Comparison of ENCODE assay signal across 8 cellular contexts in genomic region chr2:216404010-216404618, GRCh38. TPM values are rescaled to one million over a fixed set of nuclear protein-coding genes. Genes with fewer than 3 reads are reported as not detected.
A peak's percentile ranks its signal among the peaks of the same experiment; 100 is the strongest.
DNase-seq lines count a peak whose midpoint lies in the region; ATAC-seq, FAIRE-seq and TF ChIP-seq lines count a peak whose summit lies in the region.

No MANE protein-coding gene starts in this region.

- DNase-seq in A172 (ENCODE audit: low spot score) (peak; percentile 62), GM12892 (ENCODE audit: insufficient read length) (peak; percentile 23), NAMALWA (ENCODE audit: low spot score) (peak; percentile 59), upper lobe of right lung (no peak)
- DNase-seq in activated CD4-positive, alpha-beta T cell treated with anti-CD3 and anti-CD28 coated beads, Interleukin-2, amount 10 ng/mL, durations not matched to agents 7 days and 5 days = peak; percentile 54
- DNase-seq in effector memory CD4-positive, alpha-beta T cell = peak in 2 of 3 donors; percentile 13 to 31
- DNase-seq in naive thymus-derived CD4-positive, alpha-beta T cell = peak in 8 of 9 donors; percentile 17 to 57 (median 38)

- H3K27me3 ChIP-seq in effector memory CD4-positive, alpha-beta T cell (replicated peaks; ENCODE audit: control insufficient read depth, insufficient read depth, low read length, poor library complexity, severe bottlenecking) = no peaks in the 10 kb centered on the region
- no peaks in the 10 kb centered on the region for H3K27me3 ChIP-seq in naive thymus-derived CD4-positive, alpha-beta T cell (ENCODE audit: control insufficient read depth in 2 of 2, insufficient read depth in 2 of 2, low read length in 2 of 2)
- no peaks in the 10 kb centered on the region for H3K27me3 ChIP-seq in upper lobe of right lung

- no peak overlapping the region for H3K4me3 ChIP-seq in effector memory CD4-positive, alpha-beta T cell (ENCODE audit: insufficient read depth, low read depth, low read length, poor library complexity, severe bottlenecking)
- no peak overlapping the region for H3K4me3 ChIP-seq in naive thymus-derived CD4-positive, alpha-beta T cell (ENCODE audit: low read length)
- no peak overlapping the region for H3K4me3 ChIP-seq in upper lobe of right lung

- no peaks in the 10 kb centered on the region for H3K9me3 Mint-ChIP-seq in activated CD4-positive, alpha-beta T cell treated with anti-CD3 and anti-CD28 coated beads, Interleukin-2, amount 10 ng/mL, durations not matched to agents 7 days and 5 days
- no peaks in the 10 kb centered on the region for H3K9me3 Mint-ChIP-seq in naive thymus-derived CD4-positive, alpha-beta T cell

- no peaks in the 10 kb centered on the region for H3K36me3 ChIP-seq in effector memory CD4-positive, alpha-beta T cell (ENCODE audit: control insufficient read depth, insufficient read depth, low read length)
- H3K36me3 ChIP-seq in naive thymus-derived CD4-positive, alpha-beta T cell (ENCODE audit: control insufficient read depth in 2 of 3, insufficient read depth in 3 of 3, low read length in 3 of 3) = no peaks in the 10 kb centered on the region
- no peaks in the 10 kb centered on the region for H3K36me3 ChIP-seq in upper lobe of right lung

- no peak for TF ChIP-seq POLR2A in GM12892 (IDR thresholded peaks at IDR 0.05; ENCODE audit: low read depth, low read length)

- H3K27me3 Mint-ChIP-seq in activated CD4-positive, alpha-beta T cell treated with anti-CD3 and anti-CD28 coated beads, Interleukin-2, amount 10 ng/mL, durations not matched to agents 7 days and 5 days = peaks cover 15% of the 10 kb centered on the region
- H3K27me3 Mint-ChIP-seq in naive thymus-derived CD4-positive, alpha-beta T cell = peaks cover 0 to 37% (median 3%) of the 10 kb centered on the region in 5 donors

- POLR2A ChIA-PET in activated CD4-positive, alpha-beta T cell treated with anti-CD3 and anti-CD28 coated beads, Interleukin-2, amount 10 ng/mL, durations not matched to agents 7 days and 5 days (lab: Charles Lee) = no interaction called here
- POLR2A ChIA-PET in naive thymus-derived CD4-positive, alpha-beta T cell (lab: Charles Lee) = interaction anchor here (1.4 to 1.7 kb wide), 2 partner anchors 51 to 57 kb away, joined by 3 to 5 read pairs; no protein-coding TSS in a partner anchor

- intact Hi-C loops in naive thymus-derived CD4-positive, alpha-beta T cell (cut with micrococcal nuclease) = loop anchor here (1.0 to 5.0 kb wide), 9 partner anchors 16 to 370 kb away; no protein-coding TSS in a partner anchor
- intact Hi-C loops in upper lobe of right lung (cut with DNase I) = loop anchor here (10.0 kb wide), 1 partner anchor 179 kb away; no protein-coding TSS in a partner anchor

- no peaks in the 10 kb centered on the region for H3K36me3 Mint-ChIP-seq in activated CD4-positive, alpha-beta T cell treated with anti-CD3 and anti-CD28 coated beads, Interleukin-2, amount 10 ng/mL, durations not matched to agents 7 days and 5 days (ENCODE audit: low read depth)
- no peaks in the 10 kb centered on the region for H3K36me3 Mint-ChIP-seq in naive thymus-derived CD4-positive, alpha-beta T cell

- H3K4me3 Mint-ChIP-seq in activated CD4-positive, alpha-beta T cell treated with anti-CD3 and anti-CD28 coated beads, Interleukin-2, amount 10 ng/mL, durations not matched to agents 7 days and 5 days = no peak overlapping the region
- H3K4me3 Mint-ChIP-seq in naive thymus-derived CD4-positive, alpha-beta T cell = no peak overlapping the region

- no peaks in the 10 kb centered on the region for H3K4me1 Mint-ChIP-seq in activated CD4-positive, alpha-beta T cell treated with anti-CD3 and anti-CD28 coated beads, Interleukin-2, amount 10 ng/mL, durations not matched to agents 7 days and 5 days
- peaks cover 0 to 12% (median 2%) of the 10 kb centered on the region in 7 donors for H3K4me1 Mint-ChIP-seq in naive thymus-derived CD4-positive, alpha-beta T cell

- CTCF ChIA-PET in activated CD4-positive, alpha-beta T cell treated with anti-CD3 and anti-CD28 coated beads, Interleukin-2, amount 10 ng/mL, durations not matched to agents 7 days and 5 days (lab: Charles Lee) = interaction anchor here (1.0 to 2.2 kb wide), 8 partner anchors 8 to 182 kb away, joined by 3 to 7 read pairs (median 4); no protein-coding TSS in a partner anchor
- CTCF ChIA-PET in naive thymus-derived CD4-positive, alpha-beta T cell (lab: Charles Lee) = interaction anchor here (0.9 to 3.8 kb wide), 10 partner anchors 11 to 245 kb away, joined by 3 to 25 read pairs (median 3); no protein-coding TSS in a partner anchor

- no peak overlapping the region for H3K27ac Mint-ChIP-seq in activated CD4-positive, alpha-beta T cell treated with anti-CD3 and anti-CD28 coated beads, Interleukin-2, amount 10 ng/mL, durations not matched to agents 7 days and 5 days
- H3K27ac Mint-ChIP-seq in naive thymus-derived CD4-positive, alpha-beta T cell = no peak overlapping the region

- peak; percentile 92 for TF ChIP-seq CTCF in upper lobe of right lung (IDR thresholded peaks at IDR 0.05)

- FAIRE-seq in GM12892 (lab: Jason Lieb, UNC) = peak; percentile 40

- H3K9me3 ChIP-seq in effector memory CD4-positive, alpha-beta T cell (ENCODE audit: control insufficient read depth, low read length) = no peaks in the 10 kb centered on the region
- H3K9me3 ChIP-seq in naive thymus-derived CD4-positive, alpha-beta T cell (ENCODE audit: control insufficient read depth in 2 of 3, low read length in 3 of 3) = no peaks in the 10 kb centered on the region
- H3K9me3 ChIP-seq in upper lobe of right lung = no peaks in the 10 kb centered on the region

- peak; percentile 80 for ATAC-seq in naive thymus-derived CD4-positive, alpha-beta T cell
- ATAC-seq in upper lobe of right lung (peak; percentile 85), HG03196 (IDR thresholded peaks at IDR 0.05; ENCODE audit: unreplicated experiment) (no peak)

- no peak overlapping the region for H3K27ac ChIP-seq in effector memory CD4-positive, alpha-beta T cell (ENCODE audit: insufficient read depth, low read length, poor library complexity, severe bottlenecking)
- H3K27ac ChIP-seq in naive thymus-derived CD4-positive, alpha-beta T cell (ENCODE audit: low read depth, low read length) = no peak overlapping the region
- no peak overlapping the region for H3K27ac ChIP-seq in upper lobe of right lung

- H3K4me1 ChIP-seq in effector memory CD4-positive, alpha-beta T cell (ENCODE audit: control insufficient read depth, insufficient read depth, low read length, poor library complexity, severe bottlenecking) = no peaks in the 10 kb centered on the region
- H3K4me1 ChIP-seq in naive thymus-derived CD4-positive, alpha-beta T cell (ENCODE audit: control insufficient read depth in 2 of 2, insufficient read depth in 2 of 2, low read length in 2 of 2) = no peaks in the 10 kb centered on the region
- H3K4me1 ChIP-seq in upper lobe of right lung = no peaks in the 10 kb centered on the region

RNA-seq across cellular contexts. Expression of gene SMARCAL1, which starts 8.2 kb away (rescaled TPM):
- 12.7 and 25.1 TPM in 2 replicates for total RNA-seq in A172 (2014; rRNA removed; shearing (Covaris generic))
- 17.8 TPM for polyA plus RNA-seq in GM12892 (2012; ENCODE audit: missing spikeins)
- total RNA-seq in activated CD4-positive, alpha-beta T cell treated with anti-CD3 and anti-CD28 coated beads, Interleukin-2, amount 10 ng/mL, durations not matched to agents 7 days and 5 days = 10 to 100 TPM; 27.5 to 28.7 TPM
- total RNA-seq in naive thymus-derived CD4-positive, alpha-beta T cell = 10 to 100 TPM; 16.2 to 30.3 (median 24.6) TPM
- polyA plus RNA-seq in naive thymus-derived CD4-positive, alpha-beta T cell = 10 to 100 TPM; 18.6 to 31.2 TPM
- total RNA-seq in upper lobe of right lung = 16.7 TPM

RNA-seq across cellular contexts. Expression of gene MARCHF4, which starts 31.8 kb away (rescaled TPM):
- total RNA-seq in A172 (2014; rRNA removed; shearing (Covaris generic)) = 6.4 and 6.9 TPM in 2 replicates
- not detected for polyA plus RNA-seq in GM12892 (2012; ENCODE audit: missing spikeins)
- not detected for total RNA-seq in activated CD4-positive, alpha-beta T cell treated with anti-CD3 and anti-CD28 coated beads, Interleukin-2, amount 10 ng/mL, durations not matched to agents 7 days and 5 days
- not detected for total RNA-seq in naive thymus-derived CD4-positive, alpha-beta T cell
- not detected for polyA plus RNA-seq in naive thymus-derived CD4-positive, alpha-beta T cell
- 0.09 TPM for total RNA-seq in upper lobe of right lung
